ENCODE assay signal across 2 cellular contexts in the genomic region with DNA sequence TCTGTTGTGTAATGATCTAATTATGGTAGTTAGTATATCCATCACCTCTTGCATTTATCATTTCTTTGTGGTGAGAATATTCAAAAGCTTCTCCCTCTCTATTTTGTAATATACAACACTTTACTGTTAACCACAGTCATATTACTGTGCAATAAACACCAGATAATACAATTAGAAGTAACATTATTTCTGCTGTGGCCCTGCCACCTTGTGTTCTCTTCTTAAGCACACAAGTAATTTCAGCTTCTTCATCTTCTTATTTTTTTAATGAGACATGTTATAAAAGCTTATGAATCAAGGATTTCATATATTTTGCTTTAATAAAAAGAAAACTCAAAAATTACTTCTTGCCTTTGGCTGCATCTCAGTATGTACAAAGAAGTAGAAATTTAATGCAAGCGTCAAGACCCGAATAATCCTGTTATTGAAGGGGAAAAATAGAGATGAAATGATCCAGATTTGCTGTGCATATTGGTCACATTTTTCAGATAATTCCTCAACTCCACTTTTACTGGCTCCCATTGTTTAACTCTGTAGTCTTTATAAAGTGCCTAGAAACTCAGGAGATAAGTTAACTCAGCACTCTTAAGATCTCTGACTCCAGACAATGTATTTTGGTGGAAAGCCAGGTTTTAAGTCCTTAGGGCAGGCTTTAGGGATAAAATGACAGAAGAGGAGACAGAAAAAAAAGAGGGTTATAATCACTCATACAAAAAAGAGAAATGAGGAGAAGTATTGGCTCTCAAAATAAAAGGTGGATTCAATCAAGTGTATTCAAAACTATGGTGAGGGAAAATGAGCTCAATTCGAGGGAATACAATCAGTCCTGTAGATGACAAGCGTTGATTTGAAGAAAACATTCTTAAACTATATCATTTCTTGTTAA.
TF ChIP-seq lines count a peak whose summit lies in the region.

No MANE protein-coding gene starts in this region.

TF ChIP-seq in IMR-90, 13 proteins besides CTCF, POLR2A, EP300 and RAD21:
- TF ChIP-seq MXI1 (IDR thresholded peaks at IDR 0.05; ENCODE audit: borderline replicate concordance, low read depth, low read length) = no peak
- no peak for TF ChIP-seq RCOR1 (IDR thresholded peaks at IDR 0.05; ENCODE audit: insufficient replicate concordance, low read length)
- TF ChIP-seq CHD1 (IDR thresholded peaks at IDR 0.05; ENCODE audit: low read depth, low read length) = no peak
- peak; percentile 38 for TF ChIP-seq SMC3 (IDR thresholded peaks at IDR 0.05; ENCODE audit: low read depth, low read length)

TF ChIP-seq in K562, 482 proteins besides CTCF, POLR2A, EP300 and RAD21:
- TF ChIP-seq ARID3A (IDR thresholded peaks at IDR 0.05; ENCODE audit: borderline replicate concordance, low read depth, low read length) (0 out of 2 replicates have a peak, but pooled peaks have one; percentile 50), KDM2B (CRISPR knock-in tag; IDR thresholded peaks at IDR 0.05) (no peak), MCM3 (IDR thresholded peaks at IDR 0.05) (no peak), BRD9 (IDR thresholded peaks at IDR 0.05; ENCODE audit: low read depth, partially characterized antibody) (peak; percentile 35), CEBPB (tag; IDR thresholded peaks at IDR 0.05) (peak; percentile 52), NFIC (IDR thresholded peaks at IDR 0.05) (peak; percentile 8; the same call in 1 of the 2 replicates)
- TF ChIP-seq, protein P1, sequence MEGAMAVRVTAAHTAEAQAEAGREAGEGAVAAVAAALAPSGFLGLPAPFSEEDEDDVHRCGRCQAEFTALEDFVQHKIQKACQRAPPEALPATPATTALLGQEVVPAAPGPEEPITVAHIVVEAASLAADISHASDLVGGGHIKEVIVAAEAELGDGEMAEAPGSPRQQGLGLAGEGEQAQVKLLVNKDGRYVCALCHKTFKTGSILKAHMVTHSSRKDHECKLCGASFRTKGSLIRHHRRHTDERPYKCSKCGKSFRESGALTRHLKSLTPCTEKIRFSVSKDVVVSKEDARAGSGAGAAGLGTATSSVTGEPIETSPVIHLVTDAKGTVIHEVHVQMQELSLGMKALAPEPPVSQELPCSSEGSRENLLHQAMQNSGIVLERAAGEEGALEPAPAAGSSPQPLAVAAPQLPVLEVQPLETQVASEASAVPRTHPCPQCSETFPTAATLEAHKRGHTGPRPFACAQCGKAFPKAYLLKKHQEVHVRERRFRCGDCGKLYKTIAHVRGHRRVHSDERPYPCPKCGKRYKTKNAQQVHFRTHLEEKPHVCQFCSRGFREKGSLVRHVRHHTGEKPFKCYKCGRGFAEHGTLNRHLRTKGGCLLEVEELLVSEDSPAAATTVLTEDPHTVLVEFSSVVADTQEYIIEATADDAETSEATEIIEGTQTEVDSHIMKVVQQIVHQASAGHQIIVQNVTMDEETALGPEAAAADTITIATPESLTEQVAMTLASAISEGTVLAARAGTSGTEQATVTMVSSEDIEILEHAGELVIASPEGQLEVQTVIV (CRISPR knock-in tag; IDR thresholded peaks at IDR 0.05; ENCODE audit: borderline replicate concordance) = no peak
